8 cellular contexts compared by ENCODE assay signal in the genomic region with DNA sequence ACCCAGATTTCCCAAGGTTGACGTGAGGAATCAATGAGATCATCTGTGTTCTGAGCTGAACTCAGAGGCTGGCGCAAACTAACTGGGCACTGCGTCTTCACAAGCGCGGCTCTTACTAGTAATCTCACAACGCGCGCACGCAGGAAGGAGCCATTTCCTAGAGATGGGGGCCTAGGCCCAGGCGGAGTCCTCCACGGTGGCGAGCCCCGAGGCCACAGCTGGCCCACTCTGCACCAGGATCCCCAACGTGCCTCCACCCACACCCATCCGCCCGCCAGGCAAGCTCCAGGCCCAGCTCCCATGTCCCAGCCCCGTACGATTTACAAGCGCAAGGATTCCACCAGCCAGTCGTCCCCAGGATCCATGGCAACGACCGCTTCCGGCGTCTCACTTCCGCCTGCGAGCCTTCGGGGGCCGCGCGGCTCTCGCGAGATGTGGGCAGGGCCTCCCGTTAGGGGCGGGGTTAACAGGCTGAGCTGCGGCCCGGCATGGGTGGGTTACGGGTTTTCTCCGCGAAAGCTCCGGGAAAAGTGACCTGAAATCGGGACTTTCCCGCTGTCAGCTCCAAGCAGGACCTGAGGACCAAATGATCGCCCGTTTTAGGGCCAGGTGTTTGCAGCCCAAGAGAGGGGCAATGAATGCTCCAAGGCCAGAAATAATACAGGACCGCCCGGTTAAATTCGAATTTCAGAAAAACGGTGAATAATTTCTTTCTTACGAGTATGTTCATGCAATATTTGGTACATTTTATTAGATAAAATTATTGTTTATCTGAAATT. TPM values are rescaled to one million over a fixed set of nuclear protein-coding genes. Genes with fewer than 3 reads are reported as not detected.
DNase-seq lines count a peak whose midpoint lies in the region; ATAC-seq, FAIRE-seq and TF ChIP-seq lines count a peak whose summit lies in the region.

A gene (minus strand): TSS at position 374 of the 779 bp plus-strand sequence. CDS start 9 bp downstream, at position 365.

- peak; percentile 72 for TF ChIP-seq POLR2A in GM12891 (IDR thresholded peaks at IDR 0.05; ENCODE audit: low read depth, low read length)

- peaks cover 35% of the 10 kb centered on the region for H3K36me3 ChIP-seq in left ventricle myocardium inferior

- H3K27ac Mint-ChIP-seq in T-helper 1 cell treated with Interleukin-12 subunit alpha and Interleukin-12 subunit beta and Interleukin-4 antibody, amounts not matched to agents 30 μg/mL and 1 μg/mL, for 36 hours: peak within 1 kb of the TSS; percentile 92
- peak within 1 kb of the TSS; percentile 98 for H3K27ac Mint-ChIP-seq in progenitor cell of endocrine pancreas

- H3K27me3 Mint-ChIP-seq in T-helper 1 cell treated with Interleukin-12 subunit alpha and Interleukin-12 subunit beta and Interleukin-4 antibody, amounts not matched to agents 30 μg/mL and 1 μg/mL, for 36 hours (ENCODE audit: low read depth): no peaks in the 10 kb centered on the region
- peaks cover 14% of the 10 kb centered on the region for H3K27me3 Mint-ChIP-seq in progenitor cell of endocrine pancreas

- H3K4me1 Mint-ChIP-seq in T-helper 1 cell treated with Interleukin-12 subunit alpha and Interleukin-12 subunit beta and Interleukin-4 antibody, amounts not matched to agents 30 μg/mL and 1 μg/mL, for 36 hours (ENCODE audit: low read depth): peaks cover 23% of the 10 kb centered on the region
- H3K4me1 Mint-ChIP-seq in progenitor cell of endocrine pancreas (ENCODE audit: low read depth): peaks cover 18% of the 10 kb centered on the region

- no peak for TF ChIP-seq CTCF in left ventricle myocardium inferior (IDR thresholded peaks at IDR 0.05; ENCODE audit: borderline replicate concordance)
- TF ChIP-seq CTCF in progenitor cell of endocrine pancreas (IDR thresholded peaks at IDR 0.05; ENCODE audit: unreplicated experiment): no peak

- H3K9me3 ChIP-seq in left ventricle myocardium inferior (replicated peaks): no peaks in the 10 kb centered on the region

- peak within 1 kb of the TSS; percentile 96 for H3K4me3 ChIP-seq in left ventricle myocardium inferior

- H3K27ac ChIP-seq in left ventricle myocardium inferior (replicated peaks): peak within 1 kb of the TSS; percentile 92

- peak within 1 kb of the TSS; percentile 98 for H3K4me3 Mint-ChIP-seq in T-helper 1 cell treated with Interleukin-12 subunit alpha and Interleukin-12 subunit beta and Interleukin-4 antibody, amounts not matched to agents 30 μg/mL and 1 μg/mL, for 36 hours
- peak within 1 kb of the TSS; percentile 99 for H3K4me3 Mint-ChIP-seq in progenitor cell of endocrine pancreas (ENCODE audit: low read depth)

- FAIRE-seq in GM12891 (lab: Jason Lieb, UNC): peak; percentile 94

- H3K9me3 Mint-ChIP-seq in T-helper 1 cell treated with Interleukin-12 subunit alpha and Interleukin-12 subunit beta and Interleukin-4 antibody, amounts not matched to agents 30 μg/mL and 1 μg/mL, for 36 hours: no peaks in the 10 kb centered on the region
- no peaks in the 10 kb centered on the region for H3K9me3 Mint-ChIP-seq in progenitor cell of endocrine pancreas (ENCODE audit: low read depth)

- DNase-seq in GM12891 (ENCODE audit: insufficient read length, low spot score) (peak; percentile 85), NCI-H1694 (lab: John Stamatoyannopoulos, UW) (peak; percentile 82), amygdala (lab: John Stamatoyannopoulos, UW) (peak; percentile 71 to 99 (median 97)), left ventricle myocardium inferior (peak; percentile 97), progenitor cell of endocrine pancreas (ENCODE audit: low spot score, unreplicated experiment) (peak; percentile 94), ureter (ENCODE audit: low spot score) (peak; percentile 98)

- peak; percentile 84 for ATAC-seq in HG02840 (IDR thresholded peaks at IDR 0.05; ENCODE audit: low FRiP score, unreplicated experiment)

- H3K27me3 ChIP-seq in left ventricle myocardium inferior (ENCODE audit: low read depth): no peaks in the 10 kb centered on the region

- H3K36me3 Mint-ChIP-seq in T-helper 1 cell treated with Interleukin-12 subunit alpha and Interleukin-12 subunit beta and Interleukin-4 antibody, amounts not matched to agents 30 μg/mL and 1 μg/mL, for 36 hours (ENCODE audit: low read depth): peaks cover 13% of the 10 kb centered on the region
- H3K36me3 Mint-ChIP-seq in progenitor cell of endocrine pancreas (ENCODE audit: insufficient read depth): peaks cover 10% of the 10 kb centered on the region

- H3K4me1 ChIP-seq in left ventricle myocardium inferior: peaks cover 84% of the 10 kb centered on the region

- intact Hi-C loops in left ventricle myocardium inferior (cut with micrococcal nuclease): no loop called here

TF ChIP-seq in GM12891, 5 proteins besides CTCF, POLR2A, EP300 and RAD21:
- peak; percentile 46 for TF ChIP-seq PAX5 (IDR thresholded peaks at IDR 0.05; ENCODE audit: insufficient read depth, low read length, severe bottlenecking)
- peak; percentile 67 for TF ChIP-seq SPI1 (IDR thresholded peaks at IDR 0.05; ENCODE audit: low read depth, low read length)
- TF ChIP-seq POU2F2 (IDR thresholded peaks at IDR 0.05; ENCODE audit: low read depth, low read length): peak; percentile 26
- peak; percentile 74 for TF ChIP-seq POLR2AphosphoS5 (IDR thresholded peaks at IDR 0.05; ENCODE audit: low read depth, low read length)
- TF ChIP-seq TAF1 (IDR thresholded peaks at IDR 0.05; ENCODE audit: low read depth, low read length): peak; percentile 73

RNA-seq across cellular contexts. Expression of the gene that starts here (rescaled TPM):
- polyA plus RNA-seq in GM12891 (2012; ENCODE audit: low read depth, missing spikeins): 12.5 TPM
- total RNA-seq in left ventricle myocardium inferior (14.7 TPM), progenitor cell of endocrine pancreas (65.7 and 69.8 TPM in 2 replicates), ureter (48.2 TPM)

Comparison
In these comparisons a context has a peak if more than half of its experiments do, and no peak if none do; other contexts are left out.
1. Peak in every context shown above with its lines: DNase-seq, ATAC-seq, H3K4me3 ChIP-seq and H3K27ac ChIP-seq.